Comparison of ENCODE assay signal across 8 cellular contexts in the genomic region with DNA sequence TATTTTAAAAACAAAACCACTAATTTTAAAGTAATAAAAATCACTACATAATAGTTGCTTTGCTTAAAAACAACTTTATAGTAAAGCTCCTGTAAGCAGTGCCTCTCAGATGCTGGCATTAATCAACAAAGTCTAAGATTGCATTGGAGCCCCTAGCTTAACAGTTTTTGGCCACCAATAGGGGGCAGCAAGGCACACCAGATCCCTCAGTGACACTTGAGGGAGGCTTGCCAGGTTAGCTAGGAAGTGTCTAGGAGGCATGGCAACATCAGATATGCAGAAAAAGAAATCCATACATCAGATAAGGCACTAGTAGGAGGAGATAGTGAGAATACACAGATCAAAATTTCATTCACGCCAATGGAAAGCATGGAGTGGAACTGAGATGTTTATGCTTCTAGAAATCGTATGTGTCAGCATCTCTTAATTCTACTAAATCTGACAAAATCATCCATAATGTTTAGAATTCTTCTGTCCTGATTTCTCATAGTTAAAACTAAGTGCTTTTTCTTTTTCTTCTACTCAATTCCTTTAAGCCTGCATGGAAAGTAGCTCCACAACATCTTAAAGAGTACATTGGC.
DNase-seq lines count a peak whose midpoint lies in the region; ATAC-seq and TF ChIP-seq lines count a peak whose summit lies in the region.

No MANE protein-coding gene starts in this region.

- no peaks in the 10 kb centered on the region for H3K27me3 ChIP-seq in MG63

- DNase-seq in GM04504 (ENCODE audit: low read depth) = peak; percentile 66
- peak; percentile 77 for DNase-seq in HCEC 1CT
- DNase-seq in MG63 = peak; percentile 75
- DNase-seq in SHP77 (lab: John Stamatoyannopoulos, UW) = peak; percentile 53 to 84
- peak; percentile 26 for DNase-seq in activated gamma-delta T cell treated with anti-CD3 and anti-CD28 coated beads, Interleukin-2, amount 50 U/mL, for 16 hours (ENCODE audit: low read depth)
- peak; percentile 62 for DNase-seq in glomerular endothelial cell (ENCODE audit: extremely low read depth, low read depth, low spot score)
- peak; percentile 22 for DNase-seq in progenitor cell of endocrine pancreas (ENCODE audit: low spot score, unreplicated experiment)

- TF ChIP-seq CTCF in progenitor cell of endocrine pancreas (IDR thresholded peaks at IDR 0.05; ENCODE audit: unreplicated experiment) = peak; percentile 90

- no peaks in the 10 kb centered on the region for H3K36me3 Mint-ChIP-seq in progenitor cell of endocrine pancreas (ENCODE audit: insufficient read depth)
- H3K36me3 Mint-ChIP-seq in stimulated activated memory B cell treated with anti-CD40 and anti-IgM and Interleukin-4, amounts not matched to agents 10 μg/mL and 1 μg/mL and 100 μg/mL, for 72 hours = no peaks in the 10 kb centered on the region

- no peaks in the 10 kb centered on the region for H3K9me3 ChIP-seq in MG63

- ATAC-seq in stimulated activated memory B cell treated with anti-CD40 and anti-IgM and Interleukin-4, amounts not matched to agents 10 μg/mL and 1 μg/mL and 100 μg/mL, for 72 hours = no peak

- no peak overlapping the region for H3K4me3 ChIP-seq in MG63

- no peak overlapping the region for H3K27ac Mint-ChIP-seq in progenitor cell of endocrine pancreas
- H3K27ac Mint-ChIP-seq in stimulated activated memory B cell treated with anti-CD40 and anti-IgM and Interleukin-4, amounts not matched to agents 10 μg/mL and 1 μg/mL and 100 μg/mL, for 72 hours = no peak overlapping the region

- H3K9me3 Mint-ChIP-seq in progenitor cell of endocrine pancreas (ENCODE audit: low read depth) = peaks cover 3% of the 10 kb centered on the region
- H3K9me3 Mint-ChIP-seq in stimulated activated memory B cell treated with anti-CD40 and anti-IgM and Interleukin-4, amounts not matched to agents 10 μg/mL and 1 μg/mL and 100 μg/mL, for 72 hours = no peaks in the 10 kb centered on the region

- H3K4me1 Mint-ChIP-seq in progenitor cell of endocrine pancreas (ENCODE audit: low read depth) = peaks cover 2% of the 10 kb centered on the region
- H3K4me1 Mint-ChIP-seq in stimulated activated memory B cell treated with anti-CD40 and anti-IgM and Interleukin-4, amounts not matched to agents 10 μg/mL and 1 μg/mL and 100 μg/mL, for 72 hours = no peaks in the 10 kb centered on the region

- H3K36me3 ChIP-seq in MG63 = no peaks in the 10 kb centered on the region

- H3K27me3 Mint-ChIP-seq in progenitor cell of endocrine pancreas = no peaks in the 10 kb centered on the region
- no peaks in the 10 kb centered on the region for H3K27me3 Mint-ChIP-seq in stimulated activated memory B cell treated with anti-CD40 and anti-IgM and Interleukin-4, amounts not matched to agents 10 μg/mL and 1 μg/mL and 100 μg/mL, for 72 hours

- no peak overlapping the region for H3K4me3 Mint-ChIP-seq in progenitor cell of endocrine pancreas (ENCODE audit: low read depth)
- no peak overlapping the region for H3K4me3 Mint-ChIP-seq in stimulated activated memory B cell treated with anti-CD40 and anti-IgM and Interleukin-4, amounts not matched to agents 10 μg/mL and 1 μg/mL and 100 μg/mL, for 72 hours

Comparison
In these comparisons a context has a peak if more than half of its experiments do, and no peak if none do; other contexts are left out.
1. DNase-seq: peak in every context shown above with its lines; median percentile 77 in HCEC 1CT; 75 in MG63; 68 in SHP77; 66 in GM04504; 62 in glomerular endothelial cell; 26 in activated gamma-delta T cell treated with anti-CD3 and anti-CD28 coated beads, Interleukin-2, amount 50 U/mL, for 16 hours; 22 in progenitor cell of endocrine pancreas.